20 cellular contexts compared by ENCODE assay signal in genomic region chr2:238817931-238818330, GRCh38. TPM values are rescaled to one million over a fixed set of nuclear protein-coding genes. Genes with fewer than 3 reads are reported as not detected.
A peak's percentile ranks its signal among the peaks of the same experiment; 100 is the strongest.
DNase-seq lines count a peak whose midpoint lies in the region; ATAC-seq, FAIRE-seq and TF ChIP-seq lines count a peak whose summit lies in the region.
"Had no signal": no experiment of that assay in that cellular context is flagged by ENCODE, and none has a peak within 500 bp of the region (broad histone marks: within the 10 kb centered on the region; RNA-seq: fewer than 3 reads in every experiment).

No MANE protein-coding gene starts in this region.

- no peaks in the 10 kb centered on the region for H3K9me3 ChIP-seq in effector memory CD4-positive, alpha-beta T cell (ENCODE audit: control insufficient read depth, low read length)

- H3K36me3 Mint-ChIP-seq in nephron progenitor cell (ENCODE audit: low read depth) (no peaks in the 10 kb centered on the region), type B pancreatic cell (no peaks in the 10 kb centered on the region)
- H3K36me3 Mint-ChIP-seq: CD14-positive monocyte; CD4-positive, alpha-beta memory T cell had no signal

- peak; percentile 77 for FAIRE-seq in bronchial epithelial cell (lab: Jason Lieb, UNC)
- FAIRE-seq: G401.6, GM12891, H54, K562 had no signal

- H3K9me3 Mint-ChIP-seq in nephron progenitor cell (peaks cover 32% of the 10 kb centered on the region), type B pancreatic cell (peaks cover 4% of the 10 kb centered on the region)

- H3K4me1 ChIP-seq in effector memory CD4-positive, alpha-beta T cell (ENCODE audit: control insufficient read depth, insufficient read depth, low read length, poor library complexity, severe bottlenecking): no peaks in the 10 kb centered on the region
- H3K4me1 ChIP-seq: BE2C had no signal

- peaks cover 5% of the 10 kb centered on the region for H3K27me3 ChIP-seq in bronchial epithelial cell (ENCODE audit: control insufficient read depth, insufficient read depth, low read length)
- peaks cover 3% of the 10 kb centered on the region for H3K27me3 ChIP-seq in effector memory CD4-positive, alpha-beta T cell (replicated peaks; ENCODE audit: control insufficient read depth, insufficient read depth, low read length, poor library complexity, severe bottlenecking)
- H3K27me3 ChIP-seq: BE2C had no signal

- H3K4me3 ChIP-seq in bronchial epithelial cell (ENCODE audit: low read depth, low read length): no peak overlapping the region
- no peak overlapping the region for H3K4me3 ChIP-seq in effector memory CD4-positive, alpha-beta T cell (ENCODE audit: insufficient read depth, low read depth, low read length, poor library complexity, severe bottlenecking)
- H3K4me3 ChIP-seq: GM23248, K562 had no signal

- H3K27ac Mint-ChIP-seq in nephron progenitor cell: peak overlapping the region; percentile 59
- no peak overlapping the region for H3K27ac Mint-ChIP-seq in type B pancreatic cell
- H3K27ac Mint-ChIP-seq: CD14-positive monocyte; CD4-positive, alpha-beta memory T cell; HFFc6 had no signal

- TF ChIP-seq CTCF in bronchial epithelial cell (IDR thresholded peaks at IDR 0.05; ENCODE audit: insufficient read depth, low read length, severe bottlenecking): no peak
- no peak for TF ChIP-seq CTCF in nephron progenitor cell (IDR thresholded peaks at IDR 0.05)
- no peak for TF ChIP-seq CTCF in type B pancreatic cell (conservative IDR thresholded peaks at IDR 0.05)

- no peak overlapping the region for H3K4me3 Mint-ChIP-seq in nephron progenitor cell
- H3K4me3 Mint-ChIP-seq in type B pancreatic cell: no peak overlapping the region
- H3K4me3 Mint-ChIP-seq: CD14-positive monocyte; CD4-positive, alpha-beta memory T cell; HFFc6 had no signal

- no peak for ATAC-seq in GM19452 (IDR thresholded peaks at IDR 0.05; ENCODE audit: unreplicated experiment)
- ATAC-seq: HCT116, K562 had no signal

- peaks cover 36% of the 10 kb centered on the region for H3K27me3 Mint-ChIP-seq in nephron progenitor cell (ENCODE audit: low read depth, poor library complexity)
- H3K27me3 Mint-ChIP-seq in type B pancreatic cell: peaks cover 66% of the 10 kb centered on the region

- no peak overlapping the region for H3K27ac ChIP-seq in effector memory CD4-positive, alpha-beta T cell (ENCODE audit: insufficient read depth, low read length, poor library complexity, severe bottlenecking)
- H3K27ac ChIP-seq: GM23248, HL-60 had no signal

- H3K36me3 ChIP-seq in bronchial epithelial cell (ENCODE audit: control insufficient read depth, insufficient read depth, low read length): no peaks in the 10 kb centered on the region
- H3K36me3 ChIP-seq in effector memory CD4-positive, alpha-beta T cell (ENCODE audit: control insufficient read depth, insufficient read depth, low read length): no peaks in the 10 kb centered on the region
- H3K36me3 ChIP-seq: BE2C had no signal

- H3K4me1 Mint-ChIP-seq in nephron progenitor cell (peaks cover 45% of the 10 kb centered on the region), type B pancreatic cell (ENCODE audit: unreplicated experiment) (peaks cover 14% of the 10 kb centered on the region)
- H3K4me1 Mint-ChIP-seq: CD14-positive monocyte; CD4-positive, alpha-beta memory T cell had no signal

- DNase-seq in ELF-1 (ENCODE audit: low read depth, low spot score): peak; percentile 71
- no peak for DNase-seq in bronchial epithelial cell (ENCODE audit: low read depth)
- no peak for DNase-seq in nephron progenitor cell
- peak; percentile 27 for DNase-seq in type B pancreatic cell (ENCODE audit: extremely low spot score, unreplicated experiment)
- DNase-seq in effector memory CD4-positive, alpha-beta T cell: no peak
- DNase-seq in DMS79 treated with DMSO at 0.1 percent for 48 hours (lab: John Stamatoyannopoulos, UW): no peak
- DNase-seq: BE2C; Calu3; CD4-positive, alpha-beta memory T cell; DND-41; HFFc6 had no signal

RNA-seq across cellular contexts. Expression of gene TWIST2, which starts 30.0 kb away (rescaled TPM):
- 4.6 and 7.4 TPM in 2 replicates for total RNA-seq in bronchial epithelial cell
- total RNA-seq in type B pancreatic cell (ENCODE audit: low replicate concordance): 0.95 and 27.3 TPM in 2 replicates
- total RNA-seq: Calu3; CD4-positive, alpha-beta memory T cell; K562 had no signal

Comparison
In these comparisons a context has a peak if more than half of its experiments do, and no peak if none do; other contexts are left out.
1. DNase-seq: peak in ELF-1 (single experiment) and type B pancreatic cell (single experiment); none in bronchial epithelial cell (single experiment), nephron progenitor cell (single experiment), effector memory CD4-positive, alpha-beta T cell (0 of 3) and DMS79 treated with DMSO at 0.1 percent for 48 hours (single experiment).